2 cellular contexts compared by ENCODE assay signal in the genomic region with DNA sequence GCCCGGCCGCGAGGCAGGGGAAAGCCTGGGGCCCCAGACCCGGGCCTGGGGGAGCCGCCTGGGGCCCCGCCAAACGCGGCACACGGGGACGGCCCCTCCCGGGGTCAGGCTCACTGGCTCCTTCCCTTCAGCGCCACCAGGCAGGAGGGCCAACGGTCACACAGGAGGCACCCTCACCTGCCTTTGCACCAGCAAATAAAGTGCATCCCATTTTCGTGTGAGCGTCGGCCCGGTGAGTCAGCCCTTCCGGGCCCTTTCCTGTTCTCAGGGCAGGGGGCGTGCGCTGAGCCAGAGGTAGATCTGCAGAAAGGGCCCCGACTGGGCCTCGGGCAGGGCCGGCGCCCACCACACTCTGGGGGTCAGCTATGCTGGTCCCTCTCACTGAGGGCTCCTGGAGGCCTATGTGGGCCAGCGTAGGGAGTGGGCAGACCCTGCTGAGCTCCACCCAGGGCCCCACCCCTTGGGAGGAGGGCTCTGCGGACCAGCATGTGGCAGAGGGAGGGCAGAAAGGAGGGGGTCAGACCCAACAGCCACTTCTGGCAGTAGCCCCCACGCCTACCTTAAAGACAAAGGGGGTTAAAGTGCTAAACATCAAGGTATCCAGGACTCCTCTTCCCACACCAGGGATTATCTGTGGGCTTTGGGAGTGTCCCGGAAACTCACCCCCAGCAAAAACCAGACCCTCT.
A peak's percentile ranks its signal among the peaks of the same experiment; 100 is the strongest.
TF ChIP-seq lines count a peak whose summit lies in the region.

No MANE protein-coding gene starts in this region.

TF ChIP-seq in HEK293, 187 proteins besides CTCF, POLR2A, EP300 and RAD21 (continued from another document and continues in another):
- TF ChIP-seq, protein P1, sequence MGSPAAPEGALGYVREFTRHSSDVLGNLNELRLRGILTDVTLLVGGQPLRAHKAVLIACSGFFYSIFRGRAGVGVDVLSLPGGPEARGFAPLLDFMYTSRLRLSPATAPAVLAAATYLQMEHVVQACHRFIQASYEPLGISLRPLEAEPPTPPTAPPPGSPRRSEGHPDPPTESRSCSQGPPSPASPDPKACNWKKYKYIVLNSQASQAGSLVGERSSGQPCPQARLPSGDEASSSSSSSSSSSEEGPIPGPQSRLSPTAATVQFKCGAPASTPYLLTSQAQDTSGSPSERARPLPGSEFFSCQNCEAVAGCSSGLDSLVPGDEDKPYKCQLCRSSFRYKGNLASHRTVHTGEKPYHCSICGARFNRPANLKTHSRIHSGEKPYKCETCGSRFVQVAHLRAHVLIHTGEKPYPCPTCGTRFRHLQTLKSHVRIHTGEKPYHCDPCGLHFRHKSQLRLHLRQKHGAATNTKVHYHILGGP (tag by site-specific recombination; IDR thresholded peaks at IDR 0.05): no peak
- TF ChIP-seq ZNF707 (tag by site-specific recombination; IDR thresholded peaks at IDR 0.05) (no peak), ZNF501 (tag by site-specific recombination; IDR thresholded peaks at IDR 0.05) (no peak), MEIS1 (CRISPR knock-in tag; IDR thresholded peaks at IDR 0.05; ENCODE audit: borderline replicate concordance) (no peak), ZNF670 (tag by site-specific recombination; IDR thresholded peaks at IDR 0.05; ENCODE audit: low read depth) (no peak), ZNF692 (tag by site-specific recombination; IDR thresholded peaks at IDR 0.05) (peak; percentile 16; the same call in 1 of the 2 replicates), ZNF473 (tag by site-specific recombination; IDR thresholded peaks at IDR 0.05) (no peak), ZNF2 (tag by site-specific recombination; IDR thresholded peaks at IDR 0.05) (no peak), ZNF169 (tag by site-specific recombination; IDR thresholded peaks at IDR 0.05) (no peak), ZEB2 (tag by site-specific recombination; IDR thresholded peaks at IDR 0.05) (no peak; the same call in 1 of the 2 replicates), ZNF426 (tag by site-specific recombination; IDR thresholded peaks at IDR 0.05) (no peak), INSM2 (tag by site-specific recombination; IDR thresholded peaks at IDR 0.05) (no peak), ZNF701 (tag by site-specific recombination; IDR thresholded peaks at IDR 0.05) (no peak), ZNF354C (tag by site-specific recombination; IDR thresholded peaks at IDR 0.05; ENCODE audit: borderline replicate concordance, low read depth) (no peak), ZNF350 (tag by site-specific recombination; IDR thresholded peaks at IDR 0.05) (no peak), ZNF560 (tag by site-specific recombination; IDR thresholded peaks at IDR 0.05; ENCODE audit: borderline replicate concordance) (no peak), ZNF184 (tag by site-specific recombination; IDR thresholded peaks at IDR 0.05) (no peak)
- TF ChIP-seq, protein P2, sequence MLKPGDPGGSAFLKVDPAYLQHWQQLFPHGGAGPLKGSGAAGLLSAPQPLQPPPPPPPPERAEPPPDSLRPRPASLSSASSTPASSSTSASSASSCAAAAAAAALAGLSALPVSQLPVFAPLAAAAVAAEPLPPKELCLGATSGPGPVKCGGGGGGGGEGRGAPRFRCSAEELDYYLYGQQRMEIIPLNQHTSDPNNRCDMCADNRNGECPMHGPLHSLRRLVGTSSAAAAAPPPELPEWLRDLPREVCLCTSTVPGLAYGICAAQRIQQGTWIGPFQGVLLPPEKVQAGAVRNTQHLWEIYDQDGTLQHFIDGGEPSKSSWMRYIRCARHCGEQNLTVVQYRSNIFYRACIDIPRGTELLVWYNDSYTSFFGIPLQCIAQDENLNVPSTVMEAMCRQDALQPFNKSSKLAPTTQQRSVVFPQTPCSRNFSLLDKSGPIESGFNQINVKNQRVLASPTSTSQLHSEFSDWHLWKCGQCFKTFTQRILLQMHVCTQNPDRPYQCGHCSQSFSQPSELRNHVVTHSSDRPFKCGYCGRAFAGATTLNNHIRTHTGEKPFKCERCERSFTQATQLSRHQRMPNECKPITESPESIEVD (tag by site-specific recombination; IDR thresholded peaks at IDR 0.05): no peak
- TF ChIP-seq, protein P3, sequence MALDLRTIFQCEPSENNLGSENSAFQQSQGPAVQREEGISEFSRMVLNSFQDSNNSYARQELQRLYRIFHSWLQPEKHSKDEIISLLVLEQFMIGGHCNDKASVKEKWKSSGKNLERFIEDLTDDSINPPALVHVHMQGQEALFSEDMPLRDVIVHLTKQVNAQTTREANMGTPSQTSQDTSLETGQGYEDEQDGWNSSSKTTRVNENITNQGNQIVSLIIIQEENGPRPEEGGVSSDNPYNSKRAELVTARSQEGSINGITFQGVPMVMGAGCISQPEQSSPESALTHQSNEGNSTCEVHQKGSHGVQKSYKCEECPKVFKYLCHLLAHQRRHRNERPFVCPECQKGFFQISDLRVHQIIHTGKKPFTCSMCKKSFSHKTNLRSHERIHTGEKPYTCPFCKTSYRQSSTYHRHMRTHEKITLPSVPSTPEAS (tag by site-specific recombination; IDR thresholded peaks at IDR 0.05): no peak
- TF ChIP-seq, protein P4, sequence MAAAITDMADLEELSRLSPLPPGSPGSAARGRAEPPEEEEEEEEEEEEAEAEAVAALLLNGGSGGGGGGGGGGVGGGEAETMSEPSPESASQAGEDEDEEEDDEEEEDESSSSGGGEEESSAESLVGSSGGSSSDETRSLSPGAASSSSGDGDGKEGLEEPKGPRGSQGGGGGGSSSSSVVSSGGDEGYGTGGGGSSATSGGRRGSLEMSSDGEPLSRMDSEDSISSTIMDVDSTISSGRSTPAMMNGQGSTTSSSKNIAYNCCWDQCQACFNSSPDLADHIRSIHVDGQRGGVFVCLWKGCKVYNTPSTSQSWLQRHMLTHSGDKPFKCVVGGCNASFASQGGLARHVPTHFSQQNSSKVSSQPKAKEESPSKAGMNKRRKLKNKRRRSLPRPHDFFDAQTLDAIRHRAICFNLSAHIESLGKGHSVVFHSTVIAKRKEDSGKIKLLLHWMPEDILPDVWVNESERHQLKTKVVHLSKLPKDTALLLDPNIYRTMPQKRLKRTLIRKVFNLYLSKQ (tag by site-specific recombination; IDR thresholded peaks at IDR 0.05; ENCODE audit: borderline replicate concordance): no peak

TF ChIP-seq in HepG2, 621 proteins besides CTCF, POLR2A, EP300 and RAD21 (continued from another document and continues in another):
- peak; percentile 91 for TF ChIP-seq KLF12 (CRISPR knock-in tag; IDR thresholded peaks at IDR 0.05; ENCODE audit: borderline replicate concordance)
- TF ChIP-seq SATB2 (CRISPR knock-in tag; IDR thresholded peaks at IDR 0.05): no peak
- TF ChIP-seq ZNF160 (CRISPR knock-in tag; IDR thresholded peaks at IDR 0.05): 0 out of 2 replicates have a peak, but pooled peaks have one; percentile 81
- TF ChIP-seq ZNF564 (CRISPR knock-in tag; IDR thresholded peaks at IDR 0.05): peak; percentile 35
- peak; percentile 59; the same call in 1 of the 2 replicates for TF ChIP-seq ZNF414 (CRISPR knock-in tag; IDR thresholded peaks at IDR 0.05)
- no peak for TF ChIP-seq GTF2F1 (IDR thresholded peaks at IDR 0.05; ENCODE audit: low read length)
- 0 out of 2 replicates have a peak, but pooled peaks have one; percentile 36 for TF ChIP-seq STAG1 (CRISPR knock-in tag; IDR thresholded peaks at IDR 0.05)
- no peak for TF ChIP-seq CREB1 (IDR thresholded peaks at IDR 0.05)
- no peak for TF ChIP-seq CREB1 (CRISPR knock-in tag; IDR thresholded peaks at IDR 0.05)
- TF ChIP-seq ZNF432 (CRISPR knock-in tag; IDR thresholded peaks at IDR 0.05; ENCODE audit: borderline replicate concordance): no peak
- 0 out of 2 replicates have a peak, but pooled peaks have one; percentile 22 for TF ChIP-seq RFX3 (CRISPR knock-in tag; IDR thresholded peaks at IDR 0.05)
- TF ChIP-seq CAMTA2 (CRISPR knock-in tag; IDR thresholded peaks at IDR 0.05; ENCODE audit: borderline replicate concordance): no peak
- TF ChIP-seq ZSCAN9 (CRISPR knock-in tag; IDR thresholded peaks at IDR 0.05; ENCODE audit: borderline replicate concordance): peak; percentile 92; the same call in 1 of the 2 replicates
- no peak for TF ChIP-seq MAZ (IDR thresholded peaks at IDR 0.05; ENCODE audit: borderline replicate concordance, low read depth, low read length)
- TF ChIP-seq MAZ (CRISPR knock-in tag; IDR thresholded peaks at IDR 0.05; ENCODE audit: low read depth): peak; percentile 84; the same call in 1 of the 2 replicates
- no peak for TF ChIP-seq ZNF18 (CRISPR knock-in tag; IDR thresholded peaks at IDR 0.05; ENCODE audit: insufficient replicate concordance)
- TF ChIP-seq MLX (CRISPR knock-in tag; IDR thresholded peaks at IDR 0.05): peak; percentile 44; the same call in 1 of the 2 replicates
- peak; percentile 87; the same call in 1 of the 2 replicates for TF ChIP-seq KLF6 (CRISPR knock-in tag; IDR thresholded peaks at IDR 0.05)
- TF ChIP-seq ZNF615 (CRISPR knock-in tag; IDR thresholded peaks at IDR 0.05; ENCODE audit: borderline replicate concordance): no peak; the same call in 1 of the 2 replicates
- no peak for TF ChIP-seq ZNF773 (CRISPR knock-in tag; IDR thresholded peaks at IDR 0.05; ENCODE audit: borderline replicate concordance)
- no peak; the same call in 1 of the 2 replicates for TF ChIP-seq PAWR (CRISPR knock-in tag; IDR thresholded peaks at IDR 0.05; ENCODE audit: borderline replicate concordance)
- TF ChIP-seq TRIM24 (CRISPR knock-in tag; IDR thresholded peaks at IDR 0.05): no peak
- peak; percentile 37 for TF ChIP-seq CBFB (CRISPR knock-in tag; IDR thresholded peaks at IDR 0.05)
- peak; percentile 93; the same call in 1 of the 2 replicates for TF ChIP-seq ZNF614 (CRISPR knock-in tag; IDR thresholded peaks at IDR 0.05; ENCODE audit: borderline replicate concordance)
- TF ChIP-seq ZNF777 (CRISPR knock-in tag; IDR thresholded peaks at IDR 0.05): no peak
- no peak for TF ChIP-seq ZNF34 (CRISPR knock-in tag; IDR thresholded peaks at IDR 0.05; ENCODE audit: borderline replicate concordance)
- no peak; the same call in 1 of the 2 replicates for TF ChIP-seq HNF4G (IDR thresholded peaks at IDR 0.05; ENCODE audit: borderline replicate concordance, low read depth, low read length)
- TF ChIP-seq HNF4G (CRISPR knock-in tag; IDR thresholded peaks at IDR 0.05; ENCODE audit: borderline replicate concordance, low read depth): no peak
- no peak for TF ChIP-seq NR1H2 (CRISPR knock-in tag; IDR thresholded peaks at IDR 0.05; ENCODE audit: borderline replicate concordance, low read depth)
- TF ChIP-seq MIXL1 (CRISPR knock-in tag; IDR thresholded peaks at IDR 0.05): peak; percentile 82
- TF ChIP-seq THAP9 (CRISPR knock-in tag; IDR thresholded peaks at IDR 0.05; ENCODE audit: borderline replicate concordance): 0 out of 2 replicates have a peak, but pooled peaks have one; percentile 23
- no peak for TF ChIP-seq MLLT10 (CRISPR knock-in tag; IDR thresholded peaks at IDR 0.05)
- TF ChIP-seq NFKB2 (CRISPR knock-in tag; IDR thresholded peaks at IDR 0.05; ENCODE audit: borderline replicate concordance): peak; percentile 94
- TF ChIP-seq GFI1 (CRISPR knock-in tag; IDR thresholded peaks at IDR 0.05; ENCODE audit: borderline replicate concordance): no peak
- TF ChIP-seq SAFB2 (CRISPR knock-in tag; IDR thresholded peaks at IDR 0.05; ENCODE audit: borderline replicate concordance, low read depth): no peak
- TF ChIP-seq PAX8 (CRISPR knock-in tag; IDR thresholded peaks at IDR 0.05; ENCODE audit: borderline replicate concordance): no peak; the same call in 1 of the 2 replicates
- TF ChIP-seq ONECUT2 (CRISPR knock-in tag; IDR thresholded peaks at IDR 0.05): no peak
- no peak for TF ChIP-seq SP2 (CRISPR knock-in tag; IDR thresholded peaks at IDR 0.05)
- TF ChIP-seq MIER3 (CRISPR knock-in tag; IDR thresholded peaks at IDR 0.05; ENCODE audit: borderline replicate concordance): peak; percentile 66; the same call in 1 of the 2 replicates
- TF ChIP-seq ZNF337 (CRISPR knock-in tag; IDR thresholded peaks at IDR 0.05; ENCODE audit: borderline replicate concordance, low read depth): peak; percentile 17; the same call in 1 of the 2 replicates
- peak; percentile 56; the same call in 1 of the 2 replicates for TF ChIP-seq JUN (CRISPR knock-in tag; IDR thresholded peaks at IDR 0.05)
- peak; percentile 62; the same call in 1 of the 2 replicates for TF ChIP-seq TARDBP (CRISPR knock-in tag; IDR thresholded peaks at IDR 0.05)
- TF ChIP-seq ZNF816 (CRISPR knock-in tag; IDR thresholded peaks at IDR 0.05; ENCODE audit: borderline replicate concordance): no peak
- TF ChIP-seq FOXJ3 (CRISPR knock-in tag; IDR thresholded peaks at IDR 0.05; ENCODE audit: borderline replicate concordance): no peak
- TF ChIP-seq ZMYM2 (CRISPR knock-in tag; IDR thresholded peaks at IDR 0.05): no peak
